ENCODE assay signal across 18 cellular contexts in the genomic region with DNA sequence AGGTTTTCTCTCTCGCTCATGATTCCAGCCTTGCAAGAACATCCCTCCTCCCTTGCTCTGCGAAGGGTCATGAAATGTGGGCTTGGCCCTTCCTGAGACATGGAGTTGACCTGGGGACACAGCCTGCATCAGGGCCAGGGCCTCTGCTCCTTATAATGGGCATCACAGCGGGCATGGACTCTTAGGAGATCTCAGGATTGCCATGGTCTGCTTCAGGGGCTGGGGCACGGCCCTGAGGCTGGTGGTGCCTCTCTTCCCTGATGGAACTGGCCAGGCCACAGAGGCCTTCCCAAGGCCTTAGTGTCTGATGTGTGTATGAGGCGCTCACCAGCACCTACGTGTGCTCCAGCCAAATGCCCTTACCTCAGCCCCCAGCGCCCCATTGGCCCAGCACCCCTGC. TPM values are rescaled to one million over a fixed set of nuclear protein-coding genes. Genes with fewer than 3 reads are reported as not detected.
DNase-seq lines count a peak whose midpoint lies in the region; ATAC-seq and TF ChIP-seq lines count a peak whose summit lies in the region.
"Had no signal": no experiment of that assay in that cellular context is flagged by ENCODE, and none has a peak within 500 bp of the region (broad histone marks: within the 10 kb centered on the region; RNA-seq: fewer than 3 reads in every experiment).

No MANE protein-coding gene starts in this region.

- H3K27me3 ChIP-seq in right cardiac atrium (ENCODE audit: control insufficient read depth, insufficient read depth) (no peaks in the 10 kb centered on the region), Karpas-422 (ENCODE audit: low read length) (no peaks in the 10 kb centered on the region), mesenchymal stem cell (ENCODE audit: control insufficient read depth in 1 of 2, insufficient read depth in 1 of 2, low read length in 2 of 2) (no peaks in the 10 kb centered on the region)

- H2AK5ac ChIP-seq in mesenchymal stem cell (ENCODE audit: low read length, severe bottlenecking), result peak overlapping the region; percentile 57

- no peak for TF ChIP-seq CTCF in GM20000 (IDR thresholded peaks at IDR 0.05; ENCODE audit: extremely low read depth, missing control alignments)

- H2AFZ ChIP-seq in Karpas-422 (ENCODE audit: low read length) (no peak overlapping the region), mesenchymal stem cell (ENCODE audit: low read depth, low read length) (no peak overlapping the region)
- H2AFZ ChIP-seq: GM23248 had no signal

- H3K9me3 ChIP-seq in right cardiac atrium (ENCODE audit: control insufficient read depth, low read length) (no peaks in the 10 kb centered on the region), Karpas-422 (ENCODE audit: low read length) (no peaks in the 10 kb centered on the region), mesenchymal stem cell (ENCODE audit: control insufficient read depth, low read length) (no peaks in the 10 kb centered on the region)

- H2BK5ac ChIP-seq in mesenchymal stem cell (ENCODE audit: low read depth, low read length, poor library complexity, severe bottlenecking), result no peak overlapping the region

- no peak overlapping the region for H3K4me3 ChIP-seq in right cardiac atrium (ENCODE audit: low read length)
- H3K4me3 ChIP-seq in Karpas-422 (ENCODE audit: low read length), result no peak overlapping the region
- no peak overlapping the region for H3K4me3 ChIP-seq in mesenchymal stem cell (ENCODE audit: insufficient read depth in 1 of 2, low read depth in 1 of 2, low read length in 2 of 2)
- H3K4me3 ChIP-seq: GM23248 had no signal

- no peak overlapping the region for H4K8ac ChIP-seq in mesenchymal stem cell (ENCODE audit: low read length)

- 95% methylated on average over 7 of the region's 7 CpGs for WGBS in right cardiac atrium
- WGBS in mesenchymal stem cell, result 97% methylated on average over 5 of the region's 7 CpGs

- ATAC-seq in right cardiac atrium (no peak), Right ventricle myocardium superior (ENCODE audit: poor library complexity) (no peak)
- ATAC-seq: PC-3, Right ventricle myocardium inferior had no signal

- H3K9me2 ChIP-seq in Karpas-422 (replicated peaks; ENCODE audit: insufficient read depth, low read length), result no peaks in the 10 kb centered on the region

- intact Hi-C loops in right cardiac atrium (cut with DNase I), result no loop called here
- intact Hi-C loops in Right ventricle myocardium superior (cut with DNase I), result no loop called here

- H3K18ac ChIP-seq in mesenchymal stem cell (ENCODE audit: low read depth in 1 of 2, low read length in 2 of 2), result no peak overlapping the region

- no peak overlapping the region for H3K23ac ChIP-seq in mesenchymal stem cell (ENCODE audit: low read length in 2 of 2)

- H3K9ac ChIP-seq in Karpas-422 (ENCODE audit: low read length), result no peak overlapping the region
- no peak overlapping the region for H3K9ac ChIP-seq in mesenchymal stem cell (ENCODE audit: low read length)
- H3K9ac ChIP-seq: GM23248 had no signal

- H2BK120ac ChIP-seq in mesenchymal stem cell (ENCODE audit: low read depth, low read length), result no peak overlapping the region

- H3K79me1 ChIP-seq in mesenchymal stem cell (replicated peaks; ENCODE audit: low read length, poor library complexity, severe bottlenecking), result peaks cover 2% of the 10 kb centered on the region

- H3K27ac ChIP-seq in right cardiac atrium (ENCODE audit: low read length) (peak overlapping the region; percentile 17), Karpas-422 (ENCODE audit: low read length) (peak overlapping the region; percentile 97), mesenchymal stem cell (ENCODE audit: low read length, poor library complexity, severe bottlenecking) (peak overlapping the region; percentile 35)
- H3K27ac ChIP-seq: GM23248, HL-60 had no signal

- no peak overlapping the region for H2BK12ac ChIP-seq in mesenchymal stem cell (ENCODE audit: low read length in 2 of 2)

- DNase-seq in right cardiac atrium (peak in 1 of 3 donors; percentile 26), Right ventricle myocardium superior (no peak), Karpas-422 (no peak), mesenchymal stem cell (no peak), GM20000 (ENCODE audit: low spot score) (no peak), activated gamma-delta T cell (lab: John Stamatoyannopoulos, UW) (no peak), NCI-H774 (lab: John Stamatoyannopoulos, UW) (no peak)
- DNase-seq: AML-193, Calu3, GM23248, NCI-H1092, NCI-H1417 treated with DMSO at 0.1 percent for 48 hours, NCI-H187, NCI-H510A treated with DMSO at 0.1 percent for 48 hours, NCI-H748 treated with DMSO at 0.1 percent for 48 hours, PC-3 had no signal

- H3K79me2 ChIP-seq in Karpas-422 (ENCODE audit: low read length), result no peaks in the 10 kb centered on the region

- no peak overlapping the region for H3K4ac ChIP-seq in mesenchymal stem cell (ENCODE audit: low read depth in 1 of 2, low read length in 2 of 2)

- H3K36me3 ChIP-seq in Karpas-422 (ENCODE audit: insufficient read depth, low read length), result peaks cover 28% of the 10 kb centered on the region
- H3K36me3 ChIP-seq in mesenchymal stem cell (ENCODE audit: control insufficient read depth in 1 of 2, insufficient read depth in 2 of 2, low read depth in 1 of 2, low read length in 2 of 2), result peaks cover 63 to 69% of the 10 kb centered on the region in 2 experiments

- no peak overlapping the region for H3K4me2 ChIP-seq in Karpas-422 (ENCODE audit: low read depth, low read length, poor library complexity, severe bottlenecking)
- no peak overlapping the region for H3K4me2 ChIP-seq in mesenchymal stem cell (ENCODE audit: low read length, poor library complexity, severe bottlenecking)

- peaks cover 22% of the 10 kb centered on the region for H3K4me1 ChIP-seq in right cardiac atrium (ENCODE audit: control insufficient read depth, insufficient read depth, low read length)
- H3K4me1 ChIP-seq in Karpas-422 (ENCODE audit: low read length), result peaks cover 54% of the 10 kb centered on the region
- peaks cover 55% of the 10 kb centered on the region for H3K4me1 ChIP-seq in mesenchymal stem cell (ENCODE audit: control insufficient read depth, insufficient read depth, low read depth, low read length)

- no peak overlapping the region for H4K91ac ChIP-seq in mesenchymal stem cell (ENCODE audit: low read length)

- no peak overlapping the region for H3K14ac ChIP-seq in mesenchymal stem cell (ENCODE audit: low read length in 2 of 2)

- H4K20me1 ChIP-seq in Karpas-422 (ENCODE audit: insufficient read depth, low read depth, low read length), result no peaks in the 10 kb centered on the region

- H2BK15ac ChIP-seq in mesenchymal stem cell (ENCODE audit: low read depth, poor library complexity, severe bottlenecking), result no peak overlapping the region

RNA-seq across cellular contexts. Expression of gene ENTPD6, which starts 23.9 kb away (rescaled TPM):
- total RNA-seq in right cardiac atrium, result 100 to 1,000 TPM; 102 to 132 (median 127) TPM
- polyA plus RNA-seq in right cardiac atrium, result 146 TPM
- 118 TPM for total RNA-seq in Right ventricle myocardium superior
- 100 and 125 TPM in 2 replicates for total RNA-seq in Karpas-422 (2014; rRNA removed; shearing (Covaris generic); ENCODE audit: low replicate concordance)
- 29.8 TPM for polyA plus RNA-seq in mesenchymal stem cell (2013, experiment 1 of 2)
- 27.3 TPM for polyA plus RNA-seq in mesenchymal stem cell (2013, experiment 2 of 2)

RNA-seq across cellular contexts. Expression of gene PYGB, which starts 28.5 kb away (rescaled TPM):
- total RNA-seq in right cardiac atrium, result 100 to 1,000 TPM; 154 to 219 (median 194) TPM
- polyA plus RNA-seq in right cardiac atrium, result 136 TPM
- total RNA-seq in Right ventricle myocardium superior, result 170 TPM
- 188 and 302 TPM in 2 replicates for total RNA-seq in Karpas-422 (2014; rRNA removed; shearing (Covaris generic); ENCODE audit: low replicate concordance)
- 50.3 TPM for polyA plus RNA-seq in mesenchymal stem cell (2013, experiment 1 of 2)
- 48.3 TPM for polyA plus RNA-seq in mesenchymal stem cell (2013, experiment 2 of 2)

Comparison
In these comparisons a context has a peak if more than half of its experiments do, and no peak if none do; other contexts are left out.
1. H3K27ac ChIP-seq: peak in every context shown above with its lines; median percentile 97 in Karpas-422; 35 in mesenchymal stem cell; 17 in right cardiac atrium.